15 cellular contexts compared by ENCODE assay signal in genomic region chr2:228548230-228548629, GRCh38.
"Had no signal": no experiment of that assay in that cellular context is flagged by ENCODE, and none has a peak within 500 bp of the region (broad histone marks: within the 10 kb centered on the region; RNA-seq: fewer than 3 reads in every experiment).

No MANE protein-coding gene starts in this region.

- H3K36me3 ChIP-seq: brain microvascular endothelial cell, gastroesophageal sphincter, sigmoid colon, upper lobe of right lung had no signal

- H3K27ac ChIP-seq: brain microvascular endothelial cell, dorsolateral prefrontal cortex, gastroesophageal sphincter, sigmoid colon, upper lobe of right lung had no signal

- H3K27me3 ChIP-seq: brain microvascular endothelial cell, gastroesophageal sphincter, sigmoid colon, upper lobe of right lung had no signal

- ATAC-seq: activated CD4-positive, CD25-positive, alpha-beta regulatory T cell treated with anti-CD3 and anti-CD28 coated beads, Interleukin-2, amount 50 U/mL, for 24 hours; esophagus mucosa; gastroesophageal sphincter; stimulated activated naive CD8-positive, alpha-beta T cell treated with anti-CD3 and anti-CD28 coated beads, Interleukin-15, Interleukin-2, amounts not matched to agents 100 U/mL and 50 U/mL, for 24 hours; upper lobe of right lung had no signal

- DNase-seq: activated CD4-positive, alpha-beta T cell treated with anti-CD3 and anti-CD28 coated beads, Interleukin-2, amount 50 U/mL, for 4 hours; activated naive CD4-positive, alpha-beta T cell treated with anti-CD3 and anti-CD28 coated beads, Interleukin-2, amount 50 U/mL, for 16 hours; activated T-cell treated with anti-CD3 and anti-CD28 coated beads, Interleukin-2, amount 50 U/mL, for 1 hour; amniotic stem cell; brain microvascular endothelial cell; dorsolateral prefrontal cortex; nephron progenitor cell; sigmoid colon; stimulated activated CD4-positive, alpha-beta T cell treated with anti-CD3 and anti-CD28 coated beads, Interleukin-4, amount 100 ng/mL, for 1 hour; stimulated activated CD8-positive, alpha-beta memory T cell treated with anti-CD3 and anti-CD28 coated beads, Interleukin-4, amount 100 ng/mL, for 48 hours; stimulated activated naive CD8-positive, alpha-beta T cell treated with anti-CD3 and anti-CD28 coated beads, Interleukin-15, Interleukin-2, amounts not matched to agents 100 U/mL and 50 U/mL, for 24 hours; upper lobe of right lung had no signal

- H3K4me1 ChIP-seq: gastroesophageal sphincter, sigmoid colon, upper lobe of right lung had no signal

- H3K4me3 ChIP-seq: dorsolateral prefrontal cortex, gastroesophageal sphincter, sigmoid colon, upper lobe of right lung had no signal

- H3K9me3 ChIP-seq: gastroesophageal sphincter, upper lobe of right lung had no signal
